Comparison of ENCODE assay signal across 13 cellular contexts in the genomic region with DNA sequence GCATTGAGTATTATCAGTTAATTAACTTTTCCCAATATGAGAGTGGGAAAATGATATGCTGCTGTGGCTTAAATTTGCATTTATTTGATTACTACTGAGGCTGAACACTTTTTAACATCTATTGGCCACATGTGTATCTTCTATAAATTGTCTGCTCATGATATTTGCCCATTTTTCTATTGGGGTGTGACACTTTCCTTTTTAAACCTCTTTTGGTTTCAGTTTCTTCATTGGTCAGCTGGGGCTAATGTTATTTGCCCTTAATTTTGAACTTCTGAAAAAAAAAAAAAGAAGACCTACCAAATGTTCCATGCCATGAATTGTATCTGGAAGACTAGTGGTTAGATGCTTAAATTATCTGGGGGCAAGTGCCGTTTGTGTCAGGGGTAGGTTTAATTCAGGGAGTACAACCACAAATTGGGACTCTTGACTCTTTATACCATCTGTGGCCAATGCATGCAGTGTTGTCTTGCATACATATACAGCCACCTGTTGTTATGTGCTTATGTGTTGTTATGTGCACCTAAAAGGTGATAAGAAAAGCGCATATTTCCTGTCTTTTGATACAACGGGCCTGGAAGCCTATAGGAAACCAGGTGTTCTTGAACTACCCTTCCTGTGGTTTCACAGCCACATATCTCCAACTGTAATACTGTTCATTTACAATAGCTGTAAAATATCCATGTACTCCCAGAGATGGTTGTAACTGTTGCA. TPM values are rescaled to one million over a fixed set of nuclear protein-coding genes. Genes with fewer than 3 reads are reported as not detected.
DNase-seq lines count a peak whose midpoint lies in the region; ATAC-seq, FAIRE-seq and TF ChIP-seq lines count a peak whose summit lies in the region.
"Had no signal": no experiment of that assay in that cellular context is flagged by ENCODE, and none has a peak within 500 bp of the region (broad histone marks: within the 10 kb centered on the region; RNA-seq: fewer than 3 reads in every experiment).

No MANE protein-coding gene starts in this region.

- BruUV-seq in GM12878 (replicated peaks; lab: Mats Ljungman, UMichigan) = no TSS peak

- TF ChIP-seq RAD21 in GM12878 (IDR thresholded peaks at IDR 0.05; ENCODE audit: insufficient read depth, low read depth, low read length) = no peak

- TF ChIP-seq POLR2A in GM12878 (IDR thresholded peaks at IDR 0.05; ENCODE audit: low read depth, low read length) = no peak

- no peak overlapping the region; the same call in 1 of the 2 replicates for H3K4me2 ChIP-seq in GM12878 (ENCODE audit: control insufficient read depth, insufficient read depth)
- H3K4me2 ChIP-seq: hepatocyte had no signal

- H3K27ac ChIP-seq in GM12878 (ENCODE audit: control insufficient read depth, insufficient read depth) = no peak overlapping the region
- H3K27ac ChIP-seq: hepatocyte had no signal

- no peak for FAIRE-seq in GM12878 (lab: Jason Lieb, UNC)

- WGBS in GM12878 (ENCODE audit: insufficient coverage, insufficient replicate concordance, low lambda C conversion rate, missing lambda C conversion rate) = 2% methylated on average over 3 of the region's 3 CpGs

- no peak overlapping the region for H3K9ac ChIP-seq in GM12878 (ENCODE audit: control insufficient read depth, insufficient read depth, low read length)

- H3K9me3 ChIP-seq in GM12878 (replicated peaks; ENCODE audit: control insufficient read depth, insufficient read depth, low read length) = no peaks in the 10 kb centered on the region

- ATAC-seq in GM18858 (IDR thresholded peaks at IDR 0.05; ENCODE audit: unreplicated experiment) = peak; percentile 56
- ATAC-seq in GM21390 (IDR thresholded peaks at IDR 0.05; ENCODE audit: unreplicated experiment) = peak; percentile 66
- ATAC-seq in HG03354 (IDR thresholded peaks at IDR 0.05; ENCODE audit: poor library complexity, severe bottlenecking, unreplicated experiment) = peak; percentile 78
- peak; percentile 72 for ATAC-seq in GM12878
- ATAC-seq in HG02970 (IDR thresholded peaks at IDR 0.05; ENCODE audit: low FRiP score, unreplicated experiment) = no peak
- ATAC-seq: activated CD4-positive, CD25-positive, alpha-beta regulatory T cell treated with anti-CD3 and anti-CD28 coated beads, Interleukin-2, amount 50 U/mL, for 24 hours; sciatic nerve had no signal

- POLR2A ChIA-PET in GM12878 (lab: Charles Lee) = interaction anchor here (0.7 kb wide), 1 partner anchor 38 kb away, joined by 3 read pairs; no protein-coding TSS in a partner anchor

- intact Hi-C loops in GM12878 (cut with micrococcal nuclease; ENCODE audit: unreplicated experiment) = loop anchor here (10.0 kb wide), 1 partner anchor 431 kb away; a partner anchor contains a TSS

- H4K20me1 ChIP-seq in GM12878 (ENCODE audit: control insufficient read depth, insufficient read depth) = no peaks in the 10 kb centered on the region

- no peak overlapping the region for H3K4me3 ChIP-seq in GM12878
- H3K4me3 ChIP-seq: hepatocyte had no signal

- no peaks in the 10 kb centered on the region for H3K27me3 ChIP-seq in GM12878 (replicated peaks in 1 of 2; ENCODE audit: control insufficient read depth in 2 of 2, insufficient read depth in 2 of 2, low read length in 1 of 2)
- H3K27me3 ChIP-seq: hepatocyte had no signal

- in situ Hi-C loops in GM12878 (cut with MboI) = no loop called here

- H2AFZ ChIP-seq in GM12878 (ENCODE audit: control insufficient read depth, low read depth, low read length) = peak overlapping the region; percentile 19; the same call in 1 of the 2 replicates
- H2AFZ ChIP-seq: hepatocyte had no signal

- no peak for TF ChIP-seq EP300 in GM12878 (IDR thresholded peaks at IDR 0.05; ENCODE audit: borderline replicate concordance in 1 of 2, control insufficient read depth in 1 of 2, low read depth in 2 of 2, low read length in 2 of 2)

- H3K4me1 ChIP-seq in GM12878 (ENCODE audit: control insufficient read depth, insufficient read depth, low read length) = peaks cover 3% of the 10 kb centered on the region; the same call in 1 of the 2 replicates

- DNase-seq in GM12878 (ENCODE audit: low read depth, low spot score) = no peak
- no peak for DNase-seq in Kasumi-1 (lab: John Stamatoyannopoulos, UW)
- no peak for DNase-seq in NCI-H524 (lab: John Stamatoyannopoulos, UW)
- DNase-seq: endodermal cell, NCI-H510A, SHP77 treated with DMSO at 0.1 percent for 48 hours had no signal

- no peak for TF ChIP-seq CTCF in GM12878 (IDR thresholded peaks at IDR 0.05 in 2 of 3, conservative IDR thresholded peaks at IDR 0.05 in 1 of 3; ENCODE audit: control insufficient read depth in 2 of 3, extremely low read depth in 1 of 3, insufficient read depth in 1 of 3, low read depth in 3 of 3, low read length in 3 of 3)

- SMC1A ChIA-PET in GM12878 (lab: Charles Lee; ENCODE audit: uncharacterized antibody, unreplicated experiment) = interaction anchor here (1.6 to 5.0 kb wide), 2 partner anchors 11 to 95 kb away, joined by 3 to 36 read pairs; no protein-coding TSS in a partner anchor

- RAD21 ChIA-PET in GM12878 (lab: Charles Lee; ENCODE audit: unreplicated experiment) = no interaction called here

- H3K36me3 ChIP-seq in GM12878 (ENCODE audit: control insufficient read depth in 2 of 2, insufficient read depth in 2 of 2, low read length in 1 of 2) = no peaks in the 10 kb centered on the region

- H3K79me2 ChIP-seq in GM12878 (ENCODE audit: control insufficient read depth, insufficient read depth, low read length) = no peaks in the 10 kb centered on the region
- H3K79me2 ChIP-seq: hepatocyte had no signal

- CTCF ChIA-PET in GM12878 (lab: Yijun Ruan, JAX) = interaction anchor here (2.2 to 2.7 kb wide), 2 partner anchors 11 to 12 kb away, joined by 14 read pairs; no protein-coding TSS in a partner anchor

TF ChIP-seq in GM12878, 131 proteins besides CTCF, POLR2A, EP300 and RAD21 (continues in another document):
- TF ChIP-seq, protein P1, sequence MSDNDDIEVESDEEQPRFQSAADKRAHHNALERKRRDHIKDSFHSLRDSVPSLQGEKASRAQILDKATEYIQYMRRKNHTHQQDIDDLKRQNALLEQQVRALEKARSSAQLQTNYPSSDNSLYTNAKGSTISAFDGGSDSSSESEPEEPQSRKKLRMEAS (IDR thresholded peaks at IDR 0.05; ENCODE audit: low read depth, low read length) = no peak
- TF ChIP-seq SP1 (IDR thresholded peaks at IDR 0.05; ENCODE audit: low read depth, low read length) (no peak), MEF2B (IDR thresholded peaks at IDR 0.05; ENCODE audit: partially characterized antibody, poor library complexity, severe bottlenecking) (no peak), SPI1 (IDR thresholded peaks at IDR 0.05; ENCODE audit: borderline replicate concordance, insufficient read depth, low read depth, low read length) (no peak), CHD4 (IDR thresholded peaks at IDR 0.05) (no peak), KAT2A (conservative IDR thresholded peaks at IDR 0.05; ENCODE audit: control insufficient read depth, low read depth, low read length) (no peak)
- TF ChIP-seq, protein P2, sequence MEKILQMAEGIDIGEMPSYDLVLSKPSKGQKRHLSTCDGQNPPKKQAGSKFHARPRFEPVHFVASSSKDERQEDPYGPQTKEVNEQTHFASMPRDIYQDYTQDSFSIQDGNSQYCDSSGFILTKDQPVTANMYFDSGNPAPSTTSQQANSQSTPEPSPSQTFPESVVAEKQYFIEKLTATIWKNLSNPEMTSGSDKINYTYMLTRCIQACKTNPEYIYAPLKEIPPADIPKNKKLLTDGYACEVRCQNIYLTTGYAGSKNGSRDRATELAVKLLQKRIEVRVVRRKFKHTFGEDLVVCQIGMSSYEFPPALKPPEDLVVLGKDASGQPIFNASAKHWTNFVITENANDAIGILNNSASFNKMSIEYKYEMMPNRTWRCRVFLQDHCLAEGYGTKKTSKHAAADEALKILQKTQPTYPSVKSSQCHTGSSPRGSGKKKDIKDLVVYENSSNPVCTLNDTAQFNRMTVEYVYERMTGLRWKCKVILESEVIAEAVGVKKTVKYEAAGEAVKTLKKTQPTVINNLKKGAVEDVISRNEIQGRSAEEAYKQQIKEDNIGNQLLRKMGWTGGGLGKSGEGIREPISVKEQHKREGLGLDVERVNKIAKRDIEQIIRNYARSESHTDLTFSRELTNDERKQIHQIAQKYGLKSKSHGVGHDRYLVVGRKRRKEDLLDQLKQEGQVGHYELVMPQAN (conservative IDR thresholded peaks at IDR 0.05) = no peak
- TF ChIP-seq, protein P3, sequence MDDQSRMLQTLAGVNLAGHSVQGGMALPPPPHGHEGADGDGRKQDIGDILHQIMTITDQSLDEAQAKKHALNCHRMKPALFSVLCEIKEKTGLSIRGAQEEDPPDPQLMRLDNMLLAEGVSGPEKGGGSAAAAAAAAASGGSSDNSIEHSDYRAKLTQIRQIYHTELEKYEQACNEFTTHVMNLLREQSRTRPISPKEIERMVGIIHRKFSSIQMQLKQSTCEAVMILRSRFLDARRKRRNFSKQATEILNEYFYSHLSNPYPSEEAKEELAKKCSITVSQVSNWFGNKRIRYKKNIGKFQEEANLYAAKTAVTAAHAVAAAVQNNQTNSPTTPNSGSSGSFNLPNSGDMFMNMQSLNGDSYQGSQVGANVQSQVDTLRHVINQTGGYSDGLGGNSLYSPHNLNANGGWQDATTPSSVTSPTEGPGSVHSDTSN (IDR thresholded peaks at IDR 0.05; ENCODE audit: insufficient replicate concordance, low read depth, low read length) = no peak
- TF ChIP-seq, protein P4, sequence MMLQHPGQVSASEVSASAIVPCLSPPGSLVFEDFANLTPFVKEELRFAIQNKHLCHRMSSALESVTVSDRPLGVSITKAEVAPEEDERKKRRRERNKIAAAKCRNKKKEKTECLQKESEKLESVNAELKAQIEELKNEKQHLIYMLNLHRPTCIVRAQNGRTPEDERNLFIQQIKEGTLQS (IDR thresholded peaks at IDR 0.05; ENCODE audit: borderline replicate concordance, extremely low read depth, low read depth, low read length) = no peak

RNA-seq across cellular contexts. Expression of a gene that starts 48.9 kb away (rescaled TPM):
- total RNA-seq in GM12878 (2013; cell fraction: nucleolus; rRNA removed) = 0.19 TPM in 1 of 2 replicates, not detected in the other
- total RNA-seq in GM12878 (2014; rRNA removed) (0.27 and 0.45 TPM in 2 replicates), GM12878 (2014; rRNA removed; fragmentation: Illumina TruSeq; extraction: Trizol) (0.41 and 0.49 TPM in 2 replicates), GM12878 (2021) (0.29 and 0.33 TPM in 2 replicates)
- polyA plus RNA-seq in GM12878 (2011; ENCODE audit: low read depth) = not detected
- polyA plus RNA-seq in GM12878 (2011; rRNA removed) (8.8 and 13.1 TPM in 2 replicates), GM12878 (2014; fragmentation: Illumina TruSeq; extraction: Trizol) (0.54 and 0.67 TPM in 2 replicates), GM12878 (2014; fragmentation: Nextera tagmentation; extraction: Ambion mirVana) (under 1 TPM; 0.71 to 0.84 TPM), GM12878 (2014; rRNA removed) (0.36 and 0.37 TPM in 2 replicates), GM12878 (2016; fragmentation: Nextera tagmentation; extraction: Ambion mirVana) (under 1 TPM in 1 of 2 experiments, not detected in 1; 0.74 TPM)
- 11.2 and 12.1 TPM in 2 replicates for polyA plus RNA-seq in GM12878 (2011; cell fraction: cytosol; rRNA removed)
- polyA plus RNA-seq in GM12878 (2011; cell fraction: nucleus; rRNA removed) = 4.3 and 4.6 TPM in 2 replicates
- 0.18 TPM in 1 of 2 replicates, not detected in the other for polyA plus RNA-seq in GM12878 (2012)
- polyA minus RNA-seq in GM12878 (2011; rRNA and poly(A)+ RNA removed) = 9.3 and 12.8 TPM in 2 replicates
- 5.2 and 5.4 TPM in 2 replicates for polyA minus RNA-seq in GM12878 (2011; cell fraction: cytosol; rRNA and poly(A)+ RNA removed)
- polyA minus RNA-seq in GM12878 (2011; cell fraction: nucleus; rRNA and poly(A)+ RNA removed) = 2.9 and 4.9 TPM in 2 replicates
- total RNA-seq: endodermal cell, hepatocyte had no signal
- polyA plus RNA-seq: hepatocyte had no signal
